1 cellular context compared by ENCODE assay signal in the genomic region with DNA sequence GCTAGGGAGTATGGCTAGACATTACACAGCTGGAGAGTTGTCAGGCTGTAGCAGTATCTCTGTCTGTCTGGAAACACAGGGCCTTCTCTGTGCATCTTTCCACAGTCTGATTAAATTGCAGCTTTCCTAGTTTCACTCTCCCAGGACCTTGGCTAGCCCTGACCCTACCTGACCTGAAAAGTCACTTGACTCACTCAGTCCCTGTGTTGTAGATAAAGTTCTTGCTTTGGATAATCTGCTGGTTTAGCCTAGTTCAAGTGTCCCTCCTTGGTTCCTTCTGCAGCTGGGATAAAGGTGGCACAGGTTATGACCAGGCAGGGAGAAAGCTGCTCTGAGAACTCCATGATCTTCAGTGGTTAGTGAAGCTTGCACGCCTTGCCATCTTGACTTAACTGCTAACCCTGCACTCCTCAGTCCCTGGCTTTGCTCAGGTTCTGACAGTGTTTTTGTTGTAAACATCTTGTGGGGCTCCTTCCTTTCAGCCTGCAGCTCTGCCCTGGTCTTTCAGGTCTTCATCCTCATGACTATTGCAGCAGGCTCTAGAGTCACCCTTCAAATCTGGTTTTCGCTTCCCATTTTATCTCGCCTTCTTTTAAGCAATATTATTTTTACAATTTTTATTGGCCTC.
TF ChIP-seq lines count a peak whose summit lies in the region.

No MANE protein-coding gene starts in this region.

TF ChIP-seq in H1, 55 proteins besides CTCF, POLR2A, EP300 and RAD21:
- TF ChIP-seq CBX8 (IDR thresholded peaks at IDR 0.05; ENCODE audit: borderline replicate concordance, low read depth, low read length) (no peak), POU5F1 (IDR thresholded peaks at IDR 0.05; ENCODE audit: low read depth, low read length) (no peak), SP1 (IDR thresholded peaks at IDR 0.05; ENCODE audit: low read depth, low read length) (no peak), SRF (IDR thresholded peaks at IDR 0.05; ENCODE audit: low read depth, low read length) (no peak), GTF2F1 (IDR thresholded peaks at IDR 0.05; ENCODE audit: borderline replicate concordance, low read depth, low read length) (no peak), KDM4A (IDR thresholded peaks at IDR 0.05; ENCODE audit: low read depth, low read length, severe bottlenecking) (no peak), ZNF274 (IDR thresholded peaks at IDR 0.05; ENCODE audit: borderline replicate concordance, extremely low read depth, low read length) (no peak), SIRT6 (IDR thresholded peaks at IDR 0.05; ENCODE audit: low read length) (no peak), TAF1 (IDR thresholded peaks at IDR 0.05; ENCODE audit: low read depth, low read length) (no peak), CBX5 (IDR thresholded peaks at IDR 0.05; ENCODE audit: low read depth, low read length) (no peak), YY1 (IDR thresholded peaks at IDR 0.05; ENCODE audit: low read depth, low read length) (no peak), SIN3A (conservative IDR thresholded peaks at IDR 0.05 in 1 of 2, IDR thresholded peaks at IDR 0.05 in 1 of 2; ENCODE audit: low read depth in 1 of 2, low read length in 2 of 2) (no peak), SUZ12 (IDR thresholded peaks at IDR 0.05; ENCODE audit: low read length) (no peak), MAFK (IDR thresholded peaks at IDR 0.05; ENCODE audit: low read depth, low read length) (no peak), SIX5 (IDR thresholded peaks at IDR 0.05; ENCODE audit: low read depth, low read length) (no peak), CREB1 (IDR thresholded peaks at IDR 0.05) (no peak)
- TF ChIP-seq, protein P1, sequence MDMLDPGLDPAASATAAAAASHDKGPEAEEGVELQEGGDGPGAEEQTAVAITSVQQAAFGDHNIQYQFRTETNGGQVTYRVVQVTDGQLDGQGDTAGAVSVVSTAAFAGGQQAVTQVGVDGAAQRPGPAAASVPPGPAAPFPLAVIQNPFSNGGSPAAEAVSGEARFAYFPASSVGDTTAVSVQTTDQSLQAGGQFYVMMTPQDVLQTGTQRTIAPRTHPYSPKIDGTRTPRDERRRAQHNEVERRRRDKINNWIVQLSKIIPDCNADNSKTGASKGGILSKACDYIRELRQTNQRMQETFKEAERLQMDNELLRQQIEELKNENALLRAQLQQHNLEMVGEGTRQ (IDR thresholded peaks at IDR 0.05; ENCODE audit: low read length), result no peak
- TF ChIP-seq, protein P2, sequence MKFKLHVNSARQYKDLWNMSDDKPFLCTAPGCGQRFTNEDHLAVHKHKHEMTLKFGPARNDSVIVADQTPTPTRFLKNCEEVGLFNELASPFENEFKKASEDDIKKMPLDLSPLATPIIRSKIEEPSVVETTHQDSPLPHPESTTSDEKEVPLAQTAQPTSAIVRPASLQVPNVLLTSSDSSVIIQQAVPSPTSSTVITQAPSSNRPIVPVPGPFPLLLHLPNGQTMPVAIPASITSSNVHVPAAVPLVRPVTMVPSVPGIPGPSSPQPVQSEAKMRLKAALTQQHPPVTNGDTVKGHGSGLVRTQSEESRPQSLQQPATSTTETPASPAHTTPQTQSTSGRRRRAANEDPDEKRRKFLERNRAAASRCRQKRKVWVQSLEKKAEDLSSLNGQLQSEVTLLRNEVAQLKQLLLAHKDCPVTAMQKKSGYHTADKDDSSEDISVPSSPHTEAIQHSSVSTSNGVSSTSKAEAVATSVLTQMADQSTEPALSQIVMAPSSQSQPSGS (IDR thresholded peaks at IDR 0.05; ENCODE audit: low read length), result no peak
- TF ChIP-seq, protein P3, sequence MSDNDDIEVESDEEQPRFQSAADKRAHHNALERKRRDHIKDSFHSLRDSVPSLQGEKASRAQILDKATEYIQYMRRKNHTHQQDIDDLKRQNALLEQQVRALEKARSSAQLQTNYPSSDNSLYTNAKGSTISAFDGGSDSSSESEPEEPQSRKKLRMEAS (IDR thresholded peaks at IDR 0.05), result no peak
